ENCODE assay signal across 1 cellular context in genomic region chr7:156949541-156950380, GRCh38.
TF ChIP-seq lines count a peak whose summit lies in the region.

A gene with protein sequence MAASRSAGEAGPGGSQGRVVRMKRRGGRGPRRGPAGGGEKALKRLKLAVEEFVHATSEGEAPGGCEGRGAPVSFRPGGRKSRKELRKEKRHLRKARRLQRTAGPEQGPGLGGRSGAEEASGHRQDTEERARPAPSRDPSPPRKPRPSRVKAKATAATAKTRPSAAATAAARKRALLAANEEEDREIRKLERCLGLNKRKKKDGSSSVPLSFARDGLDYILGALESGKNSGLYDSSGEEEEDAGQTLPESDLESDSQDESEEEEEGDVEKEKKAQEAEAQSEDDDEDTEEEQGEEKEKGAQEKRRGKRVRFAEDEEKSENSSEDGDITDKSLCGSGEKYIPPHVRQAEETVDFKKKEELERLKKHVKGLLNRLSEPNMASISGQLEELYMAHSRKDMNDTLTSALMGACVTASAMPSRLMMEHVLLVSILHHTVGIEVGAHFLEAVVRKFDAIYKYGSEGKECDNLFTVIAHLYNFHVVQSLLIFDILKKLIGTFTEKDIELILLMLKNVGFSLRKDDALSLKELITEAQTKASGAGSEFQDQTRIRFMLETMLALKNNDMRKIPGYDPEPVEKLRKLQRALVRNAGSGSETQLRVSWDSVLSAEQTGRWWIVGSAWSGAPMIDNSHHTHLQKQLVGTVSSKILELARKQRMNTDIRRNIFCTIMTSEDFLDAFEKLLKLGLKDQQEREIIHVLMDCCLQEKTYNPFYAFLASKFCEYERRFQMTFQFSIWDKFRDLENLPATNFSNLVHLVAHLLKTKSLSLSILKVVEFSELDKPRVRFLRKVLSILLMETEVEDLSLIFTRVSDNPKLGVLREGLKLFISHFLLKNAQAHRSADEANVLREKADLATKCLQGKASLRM (plus strand): TSS chr7:156949712. CDS start chr7:156949738, 26 bp downstream.

TF ChIP-seq in K562, 482 proteins besides CTCF, POLR2A, EP300 and RAD21 (continued from another document and continues in another):
- TF ChIP-seq GMEB1 (CRISPR knock-in tag; IDR thresholded peaks at IDR 0.05) (peak; percentile 85), RFX7 (CRISPR knock-in tag; IDR thresholded peaks at IDR 0.05) (no peak), JUN (IDR thresholded peaks at IDR 0.05; ENCODE audit: borderline replicate concordance, low read depth, low read length) (peak; percentile 77; the same call in 1 of the 2 replicates), JUN (CRISPR knock-in tag; IDR thresholded peaks at IDR 0.05; ENCODE audit: borderline replicate concordance) (peak; percentile 89; the same call in 1 of the 2 replicates), E2F1 (CRISPR knock-in tag; IDR thresholded peaks at IDR 0.05) (peak; percentile 97), PHB (CRISPR knock-in tag; IDR thresholded peaks at IDR 0.05) (peak; percentile 92), ZBED1 (IDR thresholded peaks at IDR 0.05) (no peak), STAT5A (IDR thresholded peaks at IDR 0.05; ENCODE audit: borderline replicate concordance, low read length) (0 out of 2 replicates have a peak, but pooled peaks have one; percentile 6), PBX2 (CRISPR knock-in tag; IDR thresholded peaks at IDR 0.05; ENCODE audit: low read depth) (no peak), PBX2 (tag; conservative IDR thresholded peaks at IDR 0.05; ENCODE audit: low read depth) (no peak), CREB1 (IDR thresholded peaks at IDR 0.05) (peak; percentile 77), CREB1 (CRISPR knock-in tag; IDR thresholded peaks at IDR 0.05) (peak; percentile 81), SAFB (IDR thresholded peaks at IDR 0.05; ENCODE audit: borderline replicate concordance, low read depth, low read length) (peak; percentile 94), MAFG (tag; conservative IDR thresholded peaks at IDR 0.05) (no peak), SAP30 (IDR thresholded peaks at IDR 0.05; ENCODE audit: borderline replicate concordance, insufficient read depth, low read depth, low read length, poor library complexity, severe bottlenecking) (peak; percentile 99), ZHX1 (conservative IDR thresholded peaks at IDR 0.05; ENCODE audit: low read length) (0 out of 2 replicates have a peak, but pooled peaks have one; percentile 27), SUPT5H (IDR thresholded peaks at IDR 0.05) (peak; percentile 92), YY1 (IDR thresholded peaks at IDR 0.05; ENCODE audit: borderline replicate concordance in 1 of 3, control insufficient read depth in 1 of 3, extremely low read depth in 1 of 3, insufficient read depth in 3 of 3, insufficient read length in 1 of 3, insufficient replicate concordance in 2 of 3, low read depth in 1 of 3, low read length in 2 of 3) (peak; percentile 95 to 99 (median 98)), CBX1 (IDR thresholded peaks at IDR 0.05; ENCODE audit: low read depth) (peak; percentile 95), IRF9 (tag; IDR thresholded peaks at IDR 0.05) (no peak), PML (IDR thresholded peaks at IDR 0.05; ENCODE audit: low read length) (peak; percentile 83; the same call in 1 of the 2 replicates), ZNF217 (CRISPR knock-in tag; IDR thresholded peaks at IDR 0.05) (no peak), ATF7 (IDR thresholded peaks at IDR 0.05) (peak; percentile 62), SMAD1 (IDR thresholded peaks at IDR 0.05; ENCODE audit: low read depth, low read length, partially characterized antibody) (peak; percentile 46), RBM39 (optimal IDR thresholded peaks at IDR 0.05; ENCODE audit: low read depth, low read length) (no peak), NCOR1 (IDR thresholded peaks at IDR 0.05) (peak; percentile 32; the same call in 1 of the 2 replicates), THAP7 (CRISPR knock-in tag; IDR thresholded peaks at IDR 0.05) (peak; percentile 81; the same call in 1 of the 2 replicates), CXXC5 (CRISPR knock-in tag; IDR thresholded peaks at IDR 0.05) (peak; percentile 97), FOXM1 (IDR thresholded peaks at IDR 0.05; ENCODE audit: low read depth) (no peak), FOXM1 (CRISPR knock-in tag; IDR thresholded peaks at IDR 0.05; ENCODE audit: low read depth) (peak; percentile 87), GATA2 (CRISPR knock-in tag; IDR thresholded peaks at IDR 0.05) (0 out of 2 replicates have a peak, but pooled peaks have one; percentile 22), ATF1 (CRISPR knock-in tag; IDR thresholded peaks at IDR 0.05) (no peak), ATF1 (tag; IDR thresholded peaks at IDR 0.05) (peak; percentile 92), ZNF239 (CRISPR knock-in tag; IDR thresholded peaks at IDR 0.05) (peak; percentile 18; the same call in 1 of the 2 replicates), POLR2B (IDR thresholded peaks at IDR 0.05; ENCODE audit: low read depth, partially characterized antibody) (peak; percentile 86), CEBPZ (IDR thresholded peaks at IDR 0.05; ENCODE audit: borderline replicate concordance, low read depth, low read length) (peak; percentile 27; the same call in 1 of the 2 replicates), MEIS2 (IDR thresholded peaks at IDR 0.05; ENCODE audit: partially characterized antibody) (no peak), SIN3A (IDR thresholded peaks at IDR 0.05; ENCODE audit: borderline replicate concordance in 2 of 2, control insufficient read depth in 1 of 2, low read depth in 2 of 2, low read length in 2 of 2) (peak; percentile 95 to 98)
- TF ChIP-seq, protein P1, sequence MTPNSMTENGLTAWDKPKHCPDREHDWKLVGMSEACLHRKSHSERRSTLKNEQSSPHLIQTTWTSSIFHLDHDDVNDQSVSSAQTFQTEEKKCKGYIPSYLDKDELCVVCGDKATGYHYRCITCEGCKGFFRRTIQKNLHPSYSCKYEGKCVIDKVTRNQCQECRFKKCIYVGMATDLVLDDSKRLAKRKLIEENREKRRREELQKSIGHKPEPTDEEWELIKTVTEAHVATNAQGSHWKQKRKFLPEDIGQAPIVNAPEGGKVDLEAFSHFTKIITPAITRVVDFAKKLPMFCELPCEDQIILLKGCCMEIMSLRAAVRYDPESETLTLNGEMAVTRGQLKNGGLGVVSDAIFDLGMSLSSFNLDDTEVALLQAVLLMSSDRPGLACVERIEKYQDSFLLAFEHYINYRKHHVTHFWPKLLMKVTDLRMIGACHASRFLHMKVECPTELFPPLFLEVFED (CRISPR knock-in tag; conservative IDR thresholded peaks at IDR 0.05): no peak
- TF ChIP-seq, protein P2, sequence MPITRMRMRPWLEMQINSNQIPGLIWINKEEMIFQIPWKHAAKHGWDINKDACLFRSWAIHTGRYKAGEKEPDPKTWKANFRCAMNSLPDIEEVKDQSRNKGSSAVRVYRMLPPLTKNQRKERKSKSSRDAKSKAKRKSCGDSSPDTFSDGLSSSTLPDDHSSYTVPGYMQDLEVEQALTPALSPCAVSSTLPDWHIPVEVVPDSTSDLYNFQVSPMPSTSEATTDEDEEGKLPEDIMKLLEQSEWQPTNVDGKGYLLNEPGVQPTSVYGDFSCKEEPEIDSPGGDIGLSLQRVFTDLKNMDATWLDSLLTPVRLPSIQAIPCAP (CRISPR knock-in tag; IDR thresholded peaks at IDR 0.05; ENCODE audit: borderline replicate concordance): peak; percentile 57; the same call in 1 of the 2 replicates
